ENCODE assay signal across 7 cellular contexts in the genomic region with DNA sequence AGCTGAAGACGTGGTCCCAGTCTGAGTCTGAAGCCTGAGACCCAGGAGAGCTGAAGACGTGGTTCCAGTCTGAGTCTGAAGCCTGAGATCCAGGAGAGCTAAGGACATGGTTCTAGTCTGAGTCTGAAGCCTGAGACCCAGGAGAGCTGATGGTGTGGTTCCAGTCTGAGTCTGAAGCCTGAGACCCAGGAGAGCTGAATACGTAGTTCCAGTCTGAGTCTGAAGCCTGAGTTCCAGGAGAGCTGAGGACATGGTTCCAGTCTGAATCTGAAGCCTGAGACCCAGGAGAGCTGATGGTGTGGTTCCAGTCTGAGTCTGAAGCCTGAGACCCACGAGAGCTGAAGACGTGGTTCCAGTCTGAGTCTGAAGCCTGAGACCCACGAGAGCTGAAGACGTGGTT. TPM values are rescaled to one million over a fixed set of nuclear protein-coding genes. Genes with fewer than 3 reads are reported as not detected.
DNase-seq lines count a peak whose midpoint lies in the region; ATAC-seq, FAIRE-seq and TF ChIP-seq lines count a peak whose summit lies in the region.
"Not testable (repeated sequence)": the region's sequence is repeated elsewhere in the genome, so short reads cannot be mapped to it uniquely, and the experiment has no call there.

No MANE protein-coding gene starts in this region.

- 0 out of 2 replicates have a peak overlapping the region, but pooled peaks have one; percentile 11 for H3K4me3 ChIP-seq in BLaER1
- H3K4me3 ChIP-seq in GM12875 (ENCODE audit: low read depth, low read length) = peak overlapping the region; percentile 21
- H3K4me3 ChIP-seq in GM12878 = peak overlapping the region; percentile 16; the same call in 1 of the 2 replicates

- H3K9ac ChIP-seq in BLaER1 = not testable (repeated sequence)
- peak overlapping the region; percentile 69 for H3K9ac ChIP-seq in GM12878 (ENCODE audit: control insufficient read depth, insufficient read depth, low read length)

- intact Hi-C loops in activated CD4-positive, alpha-beta T cell treated with anti-CD3 and anti-CD28 coated beads, Interleukin-2, amount 10 ng/mL, durations not matched to agents 24 days and 14 days (cut with micrococcal nuclease) = not testable (repeated sequence)
- intact Hi-C loops in activated T-helper 1 cell treated with anti-CD3 and anti-CD28 coated beads, Interleukin-12 subunit alpha, Interleukin-12 subunit beta, Interleukin-2, Interleukin-4 antibody, amounts not matched to agents 30 ng/mL and 10 ng/mL and 1 ng/mL, durations not matched to agents 14 hours and 24 hours and 36 hours (cut with micrococcal nuclease) = loop anchor here (2.0 kb wide), 1 partner anchor 45 kb away; the partner anchor contains the start of gene USP18
- intact Hi-C loops in GM12878 (cut with micrococcal nuclease; ENCODE audit: unreplicated experiment) = loop anchor here (1.0 to 10.0 kb wide), 4 partner anchors 17 to 305 kb away; no protein-coding TSS in a partner anchor

- peaks cover 21% of the 10 kb centered on the region for H3K9me3 Mint-ChIP-seq in activated CD4-positive, alpha-beta T cell treated with anti-CD3 and anti-CD28 coated beads, Interleukin-2, amount 10 ng/mL, durations not matched to agents 24 days and 14 days
- peaks cover 45% of the 10 kb centered on the region for H3K9me3 Mint-ChIP-seq in activated T-helper 1 cell treated with anti-CD3 and anti-CD28 coated beads, Interleukin-12 subunit alpha, Interleukin-12 subunit beta, Interleukin-2, Interleukin-4 antibody, amounts not matched to agents 30 ng/mL and 10 ng/mL and 1 ng/mL, durations not matched to agents 14 hours and 24 hours and 36 hours
- H3K9me3 Mint-ChIP-seq in natural killer cell treated with Interleukin-12 subunit alpha and Interleukin-12 subunit beta and Interleukin-15 and Interleukin-18, amount 100 ng/mL, for 72 hours; stimulated activated memory B cell treated with anti-CD40 and anti-IgM and Interleukin-4, amounts not matched to agents 10 μg/mL and 1 μg/mL and 100 μg/mL, for 72 hours: not testable (repeated sequence)

- not testable (repeated sequence) for BruUV-seq in GM12878 (replicated peaks; lab: Mats Ljungman, UMichigan)

- WGBS in GM12878 (ENCODE audit: insufficient coverage, insufficient replicate concordance, low lambda C conversion rate, missing lambda C conversion rate) = 29% methylated on average over 6 of the region's 7 CpGs

- not testable (repeated sequence) for H3K27ac ChIP-seq in BLaER1
- peak overlapping the region; percentile 96 for H3K27ac ChIP-seq in GM12878 (ENCODE audit: control insufficient read depth, insufficient read depth)

- peaks cover 43% of the 10 kb centered on the region for H3K36me3 Mint-ChIP-seq in activated CD4-positive, alpha-beta T cell treated with anti-CD3 and anti-CD28 coated beads, Interleukin-2, amount 10 ng/mL, durations not matched to agents 24 days and 14 days (ENCODE audit: low read depth)
- H3K36me3 Mint-ChIP-seq in activated T-helper 1 cell treated with anti-CD3 and anti-CD28 coated beads, Interleukin-12 subunit alpha, Interleukin-12 subunit beta, Interleukin-2, Interleukin-4 antibody, amounts not matched to agents 30 ng/mL and 10 ng/mL and 1 ng/mL, durations not matched to agents 14 hours and 24 hours and 36 hours (ENCODE audit: low read depth) = peaks cover 27% of the 10 kb centered on the region
- peaks cover 31% of the 10 kb centered on the region for H3K36me3 Mint-ChIP-seq in natural killer cell treated with Interleukin-12 subunit alpha and Interleukin-12 subunit beta and Interleukin-15 and Interleukin-18, amount 100 ng/mL, for 72 hours
- H3K36me3 Mint-ChIP-seq in stimulated activated memory B cell treated with anti-CD40 and anti-IgM and Interleukin-4, amounts not matched to agents 10 μg/mL and 1 μg/mL and 100 μg/mL, for 72 hours = peaks cover 41% of the 10 kb centered on the region

- 0 out of 2 replicates have a peak overlapping the region, but pooled peaks have one; percentile 9 for H3K4me2 ChIP-seq in BLaER1
- peak overlapping the region; percentile 31; the same call in 1 of the 2 replicates for H3K4me2 ChIP-seq in GM12878 (ENCODE audit: control insufficient read depth, insufficient read depth)

- in situ Hi-C loops in GM12878 (cut with MboI) = not testable (repeated sequence)

- TF ChIP-seq EP300 in GM12878 (IDR thresholded peaks at IDR 0.05; ENCODE audit: borderline replicate concordance in 1 of 2, control insufficient read depth in 1 of 2, low read depth in 2 of 2, low read length in 2 of 2) = not testable (repeated sequence)

- H3K27me3 ChIP-seq in BLaER1 = peaks cover 30% of the 10 kb centered on the region
- not testable (repeated sequence) for H3K27me3 ChIP-seq in GM12878 (replicated peaks in 1 of 2; ENCODE audit: control insufficient read depth in 2 of 2, insufficient read depth in 2 of 2, low read length in 1 of 2)

- CTCF ChIA-PET in GM12878 (lab: Yijun Ruan, JAX) = interaction anchor here (0.6 to 3.6 kb wide), 6 partner anchors 8 to 333 kb away, joined by 3 to 17 read pairs (median 4); partner anchors contain the start of gene PEX26

- RAD21 ChIA-PET in GM12878 (lab: Charles Lee; ENCODE audit: unreplicated experiment) = interaction anchor here (1.1 to 5.0 kb wide), 6 partner anchors 17 to 49 kb away, joined by 3 to 21 read pairs (median 12); partner anchors contain the start of gene PEX26

- not testable (repeated sequence) for H3K4me3 Mint-ChIP-seq in activated CD4-positive, alpha-beta T cell treated with anti-CD3 and anti-CD28 coated beads, Interleukin-2, amount 10 ng/mL, durations not matched to agents 24 days and 14 days; activated T-helper 1 cell treated with anti-CD3 and anti-CD28 coated beads, Interleukin-12 subunit alpha, Interleukin-12 subunit beta, Interleukin-2, Interleukin-4 antibody, amounts not matched to agents 30 ng/mL and 10 ng/mL and 1 ng/mL, durations not matched to agents 14 hours and 24 hours and 36 hours; stimulated activated memory B cell treated with anti-CD40 and anti-IgM and Interleukin-4, amounts not matched to agents 10 μg/mL and 1 μg/mL and 100 μg/mL, for 72 hours
- H3K4me3 Mint-ChIP-seq in natural killer cell treated with Interleukin-12 subunit alpha and Interleukin-12 subunit beta and Interleukin-15 and Interleukin-18, amount 100 ng/mL, for 72 hours = peak overlapping the region; percentile 39

- peaks cover 11% of the 10 kb centered on the region for H3K79me2 ChIP-seq in GM12878 (ENCODE audit: control insufficient read depth, insufficient read depth, low read length)

- not testable (repeated sequence) for DNase-seq in activated CD4-positive, alpha-beta T cell treated with anti-CD3 and anti-CD28 coated beads, Interleukin-2, amount 10 ng/mL, durations not matched to agents 24 days and 14 days; activated T-helper 1 cell treated with anti-CD3 and anti-CD28 coated beads, Interleukin-12 subunit alpha, Interleukin-12 subunit beta, Interleukin-2, Interleukin-4 antibody, amounts not matched to agents 30 ng/mL and 10 ng/mL and 1 ng/mL, durations not matched to agents 14 hours and 24 hours and 36 hours (ENCODE audit: low spot score); GM12878 (ENCODE audit: low read depth, low spot score); natural killer cell treated with Interleukin-12 subunit alpha and Interleukin-12 subunit beta and Interleukin-15 and Interleukin-18, amount 100 ng/mL, for 72 hours (ENCODE audit: low spot score)

- FAIRE-seq in GM12878 (lab: Jason Lieb, UNC) = not testable (repeated sequence)

- peaks cover 12% of the 10 kb centered on the region for H4K20me1 ChIP-seq in BLaER1
- not testable (repeated sequence) for H4K20me1 ChIP-seq in GM12878 (ENCODE audit: control insufficient read depth, insufficient read depth)

- peak overlapping the region; percentile 62 for H3K27ac Mint-ChIP-seq in activated CD4-positive, alpha-beta T cell treated with anti-CD3 and anti-CD28 coated beads, Interleukin-2, amount 10 ng/mL, durations not matched to agents 24 days and 14 days
- peak overlapping the region; percentile 29 for H3K27ac Mint-ChIP-seq in activated T-helper 1 cell treated with anti-CD3 and anti-CD28 coated beads, Interleukin-12 subunit alpha, Interleukin-12 subunit beta, Interleukin-2, Interleukin-4 antibody, amounts not matched to agents 30 ng/mL and 10 ng/mL and 1 ng/mL, durations not matched to agents 14 hours and 24 hours and 36 hours
- H3K27ac Mint-ChIP-seq in natural killer cell treated with Interleukin-12 subunit alpha and Interleukin-12 subunit beta and Interleukin-15 and Interleukin-18, amount 100 ng/mL, for 72 hours = peak overlapping the region; percentile 43 to 54
- H3K27ac Mint-ChIP-seq in stimulated activated memory B cell treated with anti-CD40 and anti-IgM and Interleukin-4, amounts not matched to agents 10 μg/mL and 1 μg/mL and 100 μg/mL, for 72 hours = peak overlapping the region; percentile 82

- H2AFZ ChIP-seq in GM12878 (ENCODE audit: control insufficient read depth, low read depth, low read length) = not testable (repeated sequence)

- POLR2A ChIA-PET in GM12878 (lab: Charles Lee) = interaction anchor here (0.7 to 2.0 kb wide), 5 partner anchors 14 to 110 kb away, joined by 3 to 8 read pairs (median 5); partner anchors contain the start of gene USP18

- TF ChIP-seq CTCF in GM12875 (IDR thresholded peaks at IDR 0.05; ENCODE audit: borderline replicate concordance, insufficient read depth, low read depth, low read length); GM12878 (IDR thresholded peaks at IDR 0.05 in 2 of 3, conservative IDR thresholded peaks at IDR 0.05 in 1 of 3; ENCODE audit: control insufficient read depth in 2 of 3, extremely low read depth in 1 of 3, insufficient read depth in 1 of 3, low read depth in 3 of 3, low read length in 3 of 3): not testable (repeated sequence)

- not testable (repeated sequence) for TF ChIP-seq RAD21 in GM12878 (IDR thresholded peaks at IDR 0.05; ENCODE audit: insufficient read depth, low read depth, low read length)

- not testable (repeated sequence) for TF ChIP-seq POLR2A in GM12878 (IDR thresholded peaks at IDR 0.05; ENCODE audit: low read depth, low read length)

- H3K4me1 ChIP-seq in BLaER1 (peaks cover 44% of the 10 kb centered on the region), GM12878 (ENCODE audit: control insufficient read depth, insufficient read depth, low read length) (peaks cover 43% of the 10 kb centered on the region)

- peaks cover 17% of the 10 kb centered on the region for H3K27me3 Mint-ChIP-seq in activated CD4-positive, alpha-beta T cell treated with anti-CD3 and anti-CD28 coated beads, Interleukin-2, amount 10 ng/mL, durations not matched to agents 24 days and 14 days
- peaks cover 26% of the 10 kb centered on the region for H3K27me3 Mint-ChIP-seq in activated T-helper 1 cell treated with anti-CD3 and anti-CD28 coated beads, Interleukin-12 subunit alpha, Interleukin-12 subunit beta, Interleukin-2, Interleukin-4 antibody, amounts not matched to agents 30 ng/mL and 10 ng/mL and 1 ng/mL, durations not matched to agents 14 hours and 24 hours and 36 hours (ENCODE audit: insufficient read depth)
- H3K27me3 Mint-ChIP-seq in natural killer cell treated with Interleukin-12 subunit alpha and Interleukin-12 subunit beta and Interleukin-15 and Interleukin-18, amount 100 ng/mL, for 72 hours = peaks cover 15 to 19% of the 10 kb centered on the region in 2 donors
- peaks cover 23% of the 10 kb centered on the region for H3K27me3 Mint-ChIP-seq in stimulated activated memory B cell treated with anti-CD40 and anti-IgM and Interleukin-4, amounts not matched to agents 10 μg/mL and 1 μg/mL and 100 μg/mL, for 72 hours

- H3K9me3 ChIP-seq in BLaER1 (peaks cover 51% of the 10 kb centered on the region), GM12878 (replicated peaks; ENCODE audit: control insufficient read depth, insufficient read depth, low read length) (peaks cover 28% of the 10 kb centered on the region)

- not testable (repeated sequence) for ATAC-seq in GM12878; natural killer cell treated with Interleukin-12 subunit alpha and Interleukin-12 subunit beta and Interleukin-15 and Interleukin-18, amount 100 ng/mL, for 72 hours; stimulated activated memory B cell treated with anti-CD40 and anti-IgM and Interleukin-4, amounts not matched to agents 10 μg/mL and 1 μg/mL and 100 μg/mL, for 72 hours

- peaks cover 35% of the 10 kb centered on the region for H3K4me1 Mint-ChIP-seq in activated CD4-positive, alpha-beta T cell treated with anti-CD3 and anti-CD28 coated beads, Interleukin-2, amount 10 ng/mL, durations not matched to agents 24 days and 14 days
- H3K4me1 Mint-ChIP-seq in activated T-helper 1 cell treated with anti-CD3 and anti-CD28 coated beads, Interleukin-12 subunit alpha, Interleukin-12 subunit beta, Interleukin-2, Interleukin-4 antibody, amounts not matched to agents 30 ng/mL and 10 ng/mL and 1 ng/mL, durations not matched to agents 14 hours and 24 hours and 36 hours (ENCODE audit: low read depth) = peaks cover 36% of the 10 kb centered on the region
- peaks cover 22 to 26% of the 10 kb centered on the region in 2 donors for H3K4me1 Mint-ChIP-seq in natural killer cell treated with Interleukin-12 subunit alpha and Interleukin-12 subunit beta and Interleukin-15 and Interleukin-18, amount 100 ng/mL, for 72 hours (ENCODE audit: low read depth in 2 of 2)
- peaks cover 52% of the 10 kb centered on the region for H3K4me1 Mint-ChIP-seq in stimulated activated memory B cell treated with anti-CD40 and anti-IgM and Interleukin-4, amounts not matched to agents 10 μg/mL and 1 μg/mL and 100 μg/mL, for 72 hours

- peaks cover 27% of the 10 kb centered on the region for H3K36me3 ChIP-seq in BLaER1
- H3K36me3 ChIP-seq in GM12878 (ENCODE audit: control insufficient read depth in 2 of 2, insufficient read depth in 2 of 2, low read length in 1 of 2) = not testable (repeated sequence)

- SMC1A ChIA-PET in GM12878 (lab: Charles Lee; ENCODE audit: uncharacterized antibody, unreplicated experiment) = interaction anchor here (0.6 to 4.7 kb wide), 10 partner anchors 10 to 308 kb away, joined by 3 to 31 read pairs (median 6); partner anchors contain the start of gene PEX26

RNA-seq across cellular contexts. Expression of gene TUBA8, which starts 4.6 kb away (rescaled TPM):
- 1.2 and 1.7 TPM in 2 replicates for total RNA-seq in activated CD4-positive, alpha-beta T cell treated with anti-CD3 and anti-CD28 coated beads, Interleukin-2, amount 10 ng/mL, durations not matched to agents 24 days and 14 days
- total RNA-seq in activated T-helper 1 cell treated with anti-CD3 and anti-CD28 coated beads, Interleukin-12 subunit alpha, Interleukin-12 subunit beta, Interleukin-2, Interleukin-4 antibody, amounts not matched to agents 30 ng/mL and 10 ng/mL and 1 ng/mL, durations not matched to agents 14 hours and 24 hours and 36 hours = 1.1 and 1.5 TPM in 2 replicates
- total RNA-seq in GM12878 (2013; cell fraction: nucleolus; rRNA removed) = 7.2 and 8.4 TPM in 2 replicates
- total RNA-seq in GM12878 (2014; rRNA removed) = 20.9 and 24.1 TPM in 2 replicates
- total RNA-seq in GM12878 (2014; rRNA removed; fragmentation: Illumina TruSeq; extraction: Trizol) = 11.9 and 14.7 TPM in 2 replicates
- total RNA-seq in GM12878 (2021) = 21.0 and 21.1 TPM in 2 replicates
- polyA plus RNA-seq in GM12878 (2011; ENCODE audit: low read depth) = 7.9 TPM
- polyA plus RNA-seq in GM12878 (2011; rRNA removed) = 4.1 and 7.0 TPM in 2 replicates
- polyA plus RNA-seq in GM12878 (2011; cell fraction: cytosol; rRNA removed) = 11.6 and 12.3 TPM in 2 replicates
- 6.2 and 6.5 TPM in 2 replicates for polyA plus RNA-seq in GM12878 (2011; cell fraction: nucleus; rRNA removed)
- 8.5 and 13.0 TPM in 2 replicates for polyA plus RNA-seq in GM12878 (2012)
- polyA plus RNA-seq in GM12878 (2014; fragmentation: Illumina TruSeq; extraction: Trizol) = 13.1 and 23.7 TPM in 2 replicates
- 1 to 10 TPM; 2.2 to 5.5 TPM for polyA plus RNA-seq in GM12878 (2014; fragmentation: Nextera tagmentation; extraction: Ambion mirVana)
- polyA plus RNA-seq in GM12878 (2014; rRNA removed) = 25.5 and 26.0 TPM in 2 replicates
- polyA plus RNA-seq in GM12878 (2016; fragmentation: Nextera tagmentation; extraction: Ambion mirVana) = 10 to 100 TPM; 27.3 to 30.3 TPM
- polyA minus RNA-seq in GM12878 (2011; rRNA and poly(A)+ RNA removed) = 4.2 and 7.4 TPM in 2 replicates
- polyA minus RNA-seq in GM12878 (2011; cell fraction: cytosol; rRNA and poly(A)+ RNA removed) = 1.4 and 1.6 TPM in 2 replicates
- polyA minus RNA-seq in GM12878 (2011; cell fraction: nucleus; rRNA and poly(A)+ RNA removed) = 0.48 and 1.4 TPM in 2 replicates
- total RNA-seq in natural killer cell treated with Interleukin-12 subunit alpha and Interleukin-12 subunit beta and Interleukin-15 and Interleukin-18, amount 100 ng/mL, for 72 hours = 1 to 10 TPM; 3.0 to 3.1 TPM

RNA-seq across cellular contexts. Expression of gene PEX26, which starts 28.2 kb away (rescaled TPM):
- 53.5 and 54.0 TPM in 2 replicates for total RNA-seq in activated CD4-positive, alpha-beta T cell treated with anti-CD3 and anti-CD28 coated beads, Interleukin-2, amount 10 ng/mL, durations not matched to agents 24 days and 14 days
- total RNA-seq in activated T-helper 1 cell treated with anti-CD3 and anti-CD28 coated beads, Interleukin-12 subunit alpha, Interleukin-12 subunit beta, Interleukin-2, Interleukin-4 antibody, amounts not matched to agents 30 ng/mL and 10 ng/mL and 1 ng/mL, durations not matched to agents 14 hours and 24 hours and 36 hours = 50.0 and 54.4 TPM in 2 replicates
- 32.1 and 35.1 TPM in 2 replicates for total RNA-seq in GM12878 (2013; cell fraction: nucleolus; rRNA removed)
- total RNA-seq in GM12878 (2014; rRNA removed) (24.1 and 25.8 TPM in 2 replicates), GM12878 (2014; rRNA removed; fragmentation: Illumina TruSeq; extraction: Trizol) (16.6 and 19.7 TPM in 2 replicates), GM12878 (2021) (50.0 and 50.8 TPM in 2 replicates)
- polyA plus RNA-seq in GM12878 (2011; ENCODE audit: low read depth) = 10.9 TPM
- polyA plus RNA-seq in GM12878 (2011; rRNA removed) (21.5 and 29.1 TPM in 2 replicates), GM12878 (2014; fragmentation: Illumina TruSeq; extraction: Trizol) (15.3 and 25.2 TPM in 2 replicates), GM12878 (2014; fragmentation: Nextera tagmentation; extraction: Ambion mirVana) (1 to 10 TPM in 1 of 2 experiments, under 1 TPM in 1; 0.79 to 1.1 TPM), GM12878 (2014; rRNA removed) (35.5 and 39.9 TPM in 2 replicates), GM12878 (2016; fragmentation: Nextera tagmentation; extraction: Ambion mirVana) (1 to 10 TPM; 6.2 to 6.9 TPM)
- 45.9 and 46.4 TPM in 2 replicates for polyA plus RNA-seq in GM12878 (2011; cell fraction: cytosol; rRNA removed)
- 21.1 and 25.5 TPM in 2 replicates for polyA plus RNA-seq in GM12878 (2011; cell fraction: nucleus; rRNA removed)
- polyA plus RNA-seq in GM12878 (2012) = 20.4 and 25.0 TPM in 2 replicates
- 35.8 and 47.0 TPM in 2 replicates for polyA minus RNA-seq in GM12878 (2011; rRNA and poly(A)+ RNA removed)
- polyA minus RNA-seq in GM12878 (2011; cell fraction: cytosol; rRNA and poly(A)+ RNA removed) = 16.1 and 18.3 TPM in 2 replicates
- 8.1 and 13.5 TPM in 2 replicates for polyA minus RNA-seq in GM12878 (2011; cell fraction: nucleus; rRNA and poly(A)+ RNA removed)
- total RNA-seq in natural killer cell treated with Interleukin-12 subunit alpha and Interleukin-12 subunit beta and Interleukin-15 and Interleukin-18, amount 100 ng/mL, for 72 hours = 10 to 100 TPM; 44.6 to 63.5 TPM

RNA-seq across cellular contexts. Expression of gene USP18, which starts 44.0 kb away (rescaled TPM):
- 22.7 and 23.4 TPM in 2 replicates for total RNA-seq in activated CD4-positive, alpha-beta T cell treated with anti-CD3 and anti-CD28 coated beads, Interleukin-2, amount 10 ng/mL, durations not matched to agents 24 days and 14 days
- 22.4 and 24.2 TPM in 2 replicates for total RNA-seq in activated T-helper 1 cell treated with anti-CD3 and anti-CD28 coated beads, Interleukin-12 subunit alpha, Interleukin-12 subunit beta, Interleukin-2, Interleukin-4 antibody, amounts not matched to agents 30 ng/mL and 10 ng/mL and 1 ng/mL, durations not matched to agents 14 hours and 24 hours and 36 hours
- total RNA-seq in GM12878 (2013; cell fraction: nucleolus; rRNA removed) = 9.9 and 10.7 TPM in 2 replicates
- total RNA-seq in GM12878 (2014; rRNA removed) = 58.5 and 66.4 TPM in 2 replicates
- total RNA-seq in GM12878 (2014; rRNA removed; fragmentation: Illumina TruSeq; extraction: Trizol) = 39.8 and 43.0 TPM in 2 replicates
- total RNA-seq in GM12878 (2021) = 37.5 and 42.7 TPM in 2 replicates
- 29.6 TPM for polyA plus RNA-seq in GM12878 (2011; ENCODE audit: low read depth)
- 83.5 and 84.7 TPM in 2 replicates for polyA plus RNA-seq in GM12878 (2011; rRNA removed)
- 76.9 and 77.8 TPM in 2 replicates for polyA plus RNA-seq in GM12878 (2011; cell fraction: cytosol; rRNA removed)
- polyA plus RNA-seq in GM12878 (2011; cell fraction: nucleus; rRNA removed) = 54.3 and 59.3 TPM in 2 replicates
- 29.4 and 36.3 TPM in 2 replicates for polyA plus RNA-seq in GM12878 (2012)
- 42.3 and 44.7 TPM in 2 replicates for polyA plus RNA-seq in GM12878 (2014; fragmentation: Illumina TruSeq; extraction: Trizol)
- polyA plus RNA-seq in GM12878 (2014; fragmentation: Nextera tagmentation; extraction: Ambion mirVana) = 10 to 100 TPM; 53.0 to 65.7 TPM
- 53.0 and 65.8 TPM in 2 replicates for polyA plus RNA-seq in GM12878 (2014; rRNA removed)
- 10 to 100 TPM; 60.6 to 66.8 TPM for polyA plus RNA-seq in GM12878 (2016; fragmentation: Nextera tagmentation; extraction: Ambion mirVana)
- polyA minus RNA-seq in GM12878 (2011; rRNA and poly(A)+ RNA removed) = 55.4 and 67.0 TPM in 2 replicates
- 17.2 and 18.8 TPM in 2 replicates for polyA minus RNA-seq in GM12878 (2011; cell fraction: cytosol; rRNA and poly(A)+ RNA removed)
- polyA minus RNA-seq in GM12878 (2011; cell fraction: nucleus; rRNA and poly(A)+ RNA removed) = 8.5 and 12.8 TPM in 2 replicates
- total RNA-seq in natural killer cell treated with Interleukin-12 subunit alpha and Interleukin-12 subunit beta and Interleukin-15 and Interleukin-18, amount 100 ng/mL, for 72 hours = 1 to 10 TPM; 1.5 to 1.6 TPM

Comparison
In these comparisons a context has a peak if more than half of its experiments do, and no peak if none do; other contexts are left out.
1. H3K27ac Mint-ChIP-seq: peak in every context shown above with its lines; median percentile 82 in stimulated activated memory B cell treated with anti-CD40 and anti-IgM and Interleukin-4, amounts not matched to agents 10 μg/mL and 1 μg/mL and 100 μg/mL, for 72 hours; 62 in activated CD4-positive, alpha-beta T cell treated with anti-CD3 and anti-CD28 coated beads, Interleukin-2, amount 10 ng/mL, durations not matched to agents 24 days and 14 days; 48 in natural killer cell treated with Interleukin-12 subunit alpha and Interleukin-12 subunit beta and Interleukin-15 and Interleukin-18, amount 100 ng/mL, for 72 hours; 29 in activated T-helper 1 cell treated with anti-CD3 and anti-CD28 coated beads, Interleukin-12 subunit alpha, Interleukin-12 subunit beta, Interleukin-2, Interleukin-4 antibody, amounts not matched to agents 30 ng/mL and 10 ng/mL and 1 ng/mL, durations not matched to agents 14 hours and 24 hours and 36 hours.